ENCODE assay signal across 8 cellular contexts in the genomic region with DNA sequence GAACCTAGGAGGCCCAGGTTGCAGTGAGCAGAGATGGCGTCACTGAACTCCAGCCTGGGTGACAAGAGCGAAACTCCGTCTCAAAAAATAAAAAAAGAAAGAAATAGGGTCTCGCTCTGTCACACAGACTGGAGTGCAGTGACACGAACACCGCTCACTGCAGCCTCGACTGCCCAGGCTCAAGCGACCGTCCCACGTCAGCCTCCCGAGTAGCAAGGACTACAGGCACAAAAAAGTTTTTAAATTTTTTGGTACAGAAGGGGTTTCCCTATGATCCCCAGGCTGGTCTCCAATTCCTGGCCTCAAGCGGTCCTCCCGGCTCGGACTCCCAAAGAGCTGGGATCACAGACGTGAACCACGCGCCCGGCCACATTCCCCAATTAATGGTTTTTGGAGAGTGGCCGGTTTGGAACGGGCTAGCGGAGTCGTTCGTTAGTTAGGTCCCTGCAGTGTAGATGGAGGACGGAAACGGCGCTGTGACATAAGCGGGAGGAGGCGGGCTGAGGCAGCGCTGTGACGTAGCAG. TPM values are rescaled to one million over a fixed set of nuclear protein-coding genes. Genes with fewer than 3 reads are reported as not detected.
DNase-seq lines count a peak whose midpoint lies in the region; ATAC-seq, FAIRE-seq and TF ChIP-seq lines count a peak whose summit lies in the region.

No MANE protein-coding gene starts in this region.

- H3K36me3 ChIP-seq in Caco-2 (ENCODE audit: control insufficient read depth, insufficient read depth, low read length) (0 out of 2 replicates have a peak, but pooled peaks cover 1% of the 10 kb centered on the region), endothelial cell of umbilical vein (ENCODE audit: control insufficient read depth in 2 of 2, extremely low read depth in 1 of 2, insufficient read depth in 2 of 2, low read length in 2 of 2) (no peaks in the 10 kb centered on the region), ovary (no peaks in the 10 kb centered on the region)

- no peak for ATAC-seq in GM19463 (IDR thresholded peaks at IDR 0.05; ENCODE audit: unreplicated experiment)

- peaks cover 40% of the 10 kb centered on the region for H3K79me2 ChIP-seq in endothelial cell of umbilical vein (ENCODE audit: control insufficient read depth, insufficient read depth, low read length)

- no peaks in the 10 kb centered on the region for H4K20me1 ChIP-seq in endothelial cell of umbilical vein (replicated peaks; ENCODE audit: control insufficient read depth, extremely low read depth, insufficient read depth, low read length)

- H3K27me3 ChIP-seq in Caco-2 (replicated peaks; ENCODE audit: control insufficient read depth, insufficient read depth, low read length) (no peaks in the 10 kb centered on the region), endothelial cell of umbilical vein (ENCODE audit: control insufficient read depth in 2 of 2, insufficient read depth in 2 of 2, low read length in 2 of 2) (peaks cover 18 to 26% of the 10 kb centered on the region in 2 experiments), ovary (no peaks in the 10 kb centered on the region)

- H3K4me2 ChIP-seq in endothelial cell of umbilical vein (ENCODE audit: insufficient read depth, low read length), result peak overlapping the region; percentile 21

- H3K27ac ChIP-seq in endothelial cell of umbilical vein (ENCODE audit: insufficient read depth, low read depth, low read length) (peak overlapping the region; percentile 35), ovary (peak overlapping the region; percentile 49 to 88)

- no peaks in the 10 kb centered on the region for H3K4me1 Mint-ChIP-seq in Caco-2 (ENCODE audit: low read depth, unreplicated experiment)

- intact Hi-C loops in Caco-2 (cut with micrococcal nuclease; ENCODE audit: unreplicated experiment), result loop anchor here (1.0 to 10.0 kb wide), 2 partner anchors 8 to 125 kb away; no protein-coding TSS in a partner anchor
- intact Hi-C loops in endothelial cell of umbilical vein (cut with micrococcal nuclease), result loop anchor here (10.0 kb wide), 1 partner anchor 135 kb away; no protein-coding TSS in a partner anchor
- intact Hi-C loops in ovary (cut with DNase I), result loop anchor here in 1 of 4 donors (10.0 kb wide), 1 partner anchor 345 kb away; a partner anchor contains a TSS

- peaks cover 5% of the 10 kb centered on the region for H3K4me1 ChIP-seq in Caco-2
- peaks cover 18% of the 10 kb centered on the region for H3K4me1 ChIP-seq in endothelial cell of umbilical vein (ENCODE audit: control insufficient read depth, extremely low read depth, insufficient read depth, low read length)
- peaks cover 16% of the 10 kb centered on the region for H3K4me1 ChIP-seq in ovary (ENCODE audit: insufficient read depth)

- H3K4me3 Mint-ChIP-seq in Caco-2 (ENCODE audit: unreplicated experiment), result peak overlapping the region; percentile 85

- no peak for TF ChIP-seq EP300 in ovary (IDR thresholded peaks at IDR 0.05)

- peak overlapping the region; percentile 90 for H3K4me3 ChIP-seq in Caco-2 (ENCODE audit: low read depth, low read length)
- peak overlapping the region; percentile 6 to 77 (median 42) for H3K4me3 ChIP-seq in endothelial cell of umbilical vein (replicated peaks in 1 of 3; ENCODE audit: insufficient read depth in 1 of 3, low read depth in 1 of 3, low read length in 3 of 3)
- H3K4me3 ChIP-seq in ovary, result peak overlapping the region; percentile 83

- no peak for TF ChIP-seq CTCF in Caco-2 (IDR thresholded peaks at IDR 0.05; ENCODE audit: insufficient read depth in 1 of 2, low read depth in 1 of 2, low read length in 1 of 2, severe bottlenecking in 1 of 2, unreplicated experiment in 1 of 2)
- no peak for TF ChIP-seq CTCF in endothelial cell of umbilical vein (IDR thresholded peaks at IDR 0.05; ENCODE audit: extremely low read depth in 1 of 2, insufficient read depth in 1 of 2, low read depth in 1 of 2, low read length in 2 of 2)
- no peak for TF ChIP-seq CTCF in ovary (IDR thresholded peaks at IDR 0.05)

- no peak for TF ChIP-seq POLR2A in endothelial cell of umbilical vein (IDR thresholded peaks at IDR 0.05; ENCODE audit: low read depth, low read length)
- peak; percentile 26 for TF ChIP-seq POLR2A in ovary (IDR thresholded peaks at IDR 0.05)

- CTCF ChIA-PET in Caco-2 (lab: Charles Lee) (interaction anchor here (1.5 to 2.3 kb wide), 2 partner anchors 9 to 26 kb away, joined by 4 to 10 read pairs; a partner anchor contains a TSS), endothelial cell of umbilical vein (lab: Charles Lee) (no interaction called here)

- H2AFZ ChIP-seq in endothelial cell of umbilical vein (ENCODE audit: low read depth, low read length), result peak overlapping the region; percentile 71

- peak overlapping the region; percentile 91 for H3K27ac Mint-ChIP-seq in Caco-2 (ENCODE audit: unreplicated experiment)

- H3K9ac ChIP-seq in endothelial cell of umbilical vein (replicated peaks; ENCODE audit: extremely low read depth, insufficient read depth, low read length), result peak overlapping the region; percentile 30

- no peaks in the 10 kb centered on the region for H3K9me3 Mint-ChIP-seq in Caco-2 (ENCODE audit: unreplicated experiment)

- H3K9me3 ChIP-seq in Caco-2 (no peaks in the 10 kb centered on the region), endothelial cell of umbilical vein (replicated peaks; ENCODE audit: control insufficient read depth, insufficient read depth, low read length) (no peaks in the 10 kb centered on the region), ovary (no peaks in the 10 kb centered on the region)

- H3K27me3 Mint-ChIP-seq in Caco-2 (ENCODE audit: insufficient read depth, unreplicated experiment), result no peaks in the 10 kb centered on the region

- dilution Hi-C loops in endothelial cell of umbilical vein (cut with MboI; ENCODE audit: extremely low pct_ligation_motif_present, low sequenced_read_pairs), result no loop called here

- DNase-seq in Caco-2 (no peak), endothelial cell of umbilical vein (ENCODE audit: low read depth, low spot score) (no peak), ovary (no peak), NCI-H187 (lab: John Stamatoyannopoulos, UW) (no peak), NCI-H2029 treated with DMSO at 0.1 percent for 48 hours (lab: John Stamatoyannopoulos, UW) (no peak)
- no peak for DNase-seq in stimulated activated CD8-positive, alpha-beta memory T cell treated with anti-CD3 and anti-CD28 coated beads, Interleukin-4, amount 100 ng/mL, for 48 hours

- H3K36me3 Mint-ChIP-seq in Caco-2 (ENCODE audit: insufficient read depth, unreplicated experiment), result peaks cover 21% of the 10 kb centered on the region

- no peaks in the 10 kb centered on the region for H3K9me1 ChIP-seq in endothelial cell of umbilical vein (replicated peaks; ENCODE audit: control insufficient read depth, extremely low read depth, insufficient read depth, low read length)

- WGBS in ovary, 3 donors, result 20 to 22% (median 20%) methylated on average over 30 of the region's 30 CpGs

- BruUV-seq in Caco-2 (replicated peaks; lab: Mats Ljungman, UMichigan), result no TSS peak
- TSS peak; percentile 78 for BruUV-seq in endothelial cell of umbilical vein (replicated peaks; lab: Mats Ljungman, UMichigan)

- FAIRE-seq in endothelial cell of umbilical vein (lab: Jason Lieb, UNC), result no peak

- POLR2A ChIA-PET in Caco-2 (lab: Charles Lee) (no interaction called here), endothelial cell of umbilical vein (lab: Charles Lee) (no interaction called here)

RNA-seq across cellular contexts. Expression of a gene that starts 0.6 kb away (rescaled TPM):
- total RNA-seq in Caco-2 (2022), result 73.6 and 74.4 TPM in 2 replicates
- 468 TPM for polyA plus RNA-seq in PFSK-1 (2012; ENCODE audit: insufficient read length, low read depth)
- total RNA-seq in endothelial cell of umbilical vein, result 237 and 239 TPM in 2 replicates
- polyA plus RNA-seq in endothelial cell of umbilical vein, result 742 and 822 TPM in 2 replicates
- 294 and 443 TPM in 2 replicates for polyA plus RNA-seq in endothelial cell of umbilical vein (2011; cell fraction: cytosol; rRNA removed)
- 325 and 344 TPM in 2 replicates for polyA plus RNA-seq in endothelial cell of umbilical vein (2011; cell fraction: nucleus; rRNA removed)
- 161 and 241 TPM in 2 replicates for polyA plus RNA-seq in endothelial cell of umbilical vein (2012)
- polyA minus RNA-seq in endothelial cell of umbilical vein, result 140 and 214 TPM in 2 replicates
- polyA minus RNA-seq in endothelial cell of umbilical vein (2011; cell fraction: cytosol; rRNA and poly(A)+ RNA removed), result 74.7 TPM
- 61.4 and 97.7 TPM in 2 replicates for polyA minus RNA-seq in endothelial cell of umbilical vein (2011; cell fraction: nucleus; rRNA and poly(A)+ RNA removed)
- total RNA-seq in ovary, result 100 to 1,000 TPM; 129 to 256 (median 171) TPM
- polyA plus RNA-seq in ovary, result 100 to 1,000 TPM in 1 of 2 donors, 10 to 100 TPM in 1; 17.7 to 228 TPM

RNA-seq across cellular contexts. Expression of a gene that starts 10.3 kb away (rescaled TPM):
- 1.1 and 1.5 TPM in 2 replicates for total RNA-seq in Caco-2 (2022)
- polyA plus RNA-seq in PFSK-1 (2012; ENCODE audit: insufficient read length, low read depth), result 3.2 TPM
- total RNA-seq in endothelial cell of umbilical vein, result 0.90 and 1.2 TPM in 2 replicates
- polyA plus RNA-seq in endothelial cell of umbilical vein, result 0.58 and 0.75 TPM in 2 replicates
- 0.30 and 0.47 TPM in 2 replicates for polyA plus RNA-seq in endothelial cell of umbilical vein (2011; cell fraction: cytosol; rRNA removed)
- polyA plus RNA-seq in endothelial cell of umbilical vein (2011; cell fraction: nucleus; rRNA removed), result 0.66 and 0.72 TPM in 2 replicates
- 0.57 and 0.59 TPM in 2 replicates for polyA plus RNA-seq in endothelial cell of umbilical vein (2012)
- polyA minus RNA-seq in endothelial cell of umbilical vein, result 0.56 and 1.00 TPM in 2 replicates
- 0.41 TPM for polyA minus RNA-seq in endothelial cell of umbilical vein (2011; cell fraction: cytosol; rRNA and poly(A)+ RNA removed)
- polyA minus RNA-seq in endothelial cell of umbilical vein (2011; cell fraction: nucleus; rRNA and poly(A)+ RNA removed), result 0.34 and 0.53 TPM in 2 replicates
- 10 to 100 TPM in 2 of 7 donors, 1 to 10 TPM in 5; 2.2 to 12.6 (median 8.0) TPM for total RNA-seq in ovary
- polyA plus RNA-seq in ovary, result 1 to 10 TPM in 1 of 2 donors, under 1 TPM in 1; 0.18 to 2.3 TPM

RNA-seq across cellular contexts. Expression of a gene that starts 26.1 kb away (rescaled TPM):
- total RNA-seq in Caco-2 (2022) (14.3 and 15.4 TPM in 2 replicates), endothelial cell of umbilical vein (7.7 and 9.9 TPM in 2 replicates), ovary (10 to 100 TPM in 4 of 7 donors, 1 to 10 TPM in 3; 3.7 to 14.5 (median 11.1) TPM)
- polyA plus RNA-seq in PFSK-1 (2012; ENCODE audit: insufficient read length, low read depth), result 6.3 TPM
- polyA plus RNA-seq in endothelial cell of umbilical vein (3.4 and 5.6 TPM in 2 replicates), ovary (1 to 10 TPM; 2.8 to 5.8 TPM)
- 3.0 and 3.8 TPM in 2 replicates for polyA plus RNA-seq in endothelial cell of umbilical vein (2011; cell fraction: cytosol; rRNA removed)
- 8.0 and 8.3 TPM in 2 replicates for polyA plus RNA-seq in endothelial cell of umbilical vein (2011; cell fraction: nucleus; rRNA removed)
- 2.3 and 4.0 TPM in 2 replicates for polyA plus RNA-seq in endothelial cell of umbilical vein (2012)
- 5.2 and 5.6 TPM in 2 replicates for polyA minus RNA-seq in endothelial cell of umbilical vein
- polyA minus RNA-seq in endothelial cell of umbilical vein (2011; cell fraction: cytosol; rRNA and poly(A)+ RNA removed), result 3.1 TPM
- 6.1 and 8.2 TPM in 2 replicates for polyA minus RNA-seq in endothelial cell of umbilical vein (2011; cell fraction: nucleus; rRNA and poly(A)+ RNA removed)

RNA-seq across cellular contexts. Expression of a gene that starts 30.4 kb away (rescaled TPM):
- total RNA-seq in Caco-2 (2022) (63.7 and 69.9 TPM in 2 replicates), endothelial cell of umbilical vein (57.0 and 58.7 TPM in 2 replicates), ovary (10 to 100 TPM; 36.4 to 98.5 (median 43.3) TPM)
- polyA plus RNA-seq in PFSK-1 (2012; ENCODE audit: insufficient read length, low read depth), result 188 TPM
- polyA plus RNA-seq in endothelial cell of umbilical vein (155 and 287 TPM in 2 replicates), ovary (10 to 100 TPM; 14.6 to 87.5 TPM)
- 84.5 and 110 TPM in 2 replicates for polyA plus RNA-seq in endothelial cell of umbilical vein (2011; cell fraction: cytosol; rRNA removed)
- 103 and 115 TPM in 2 replicates for polyA plus RNA-seq in endothelial cell of umbilical vein (2011; cell fraction: nucleus; rRNA removed)
- 43.4 and 51.1 TPM in 2 replicates for polyA plus RNA-seq in endothelial cell of umbilical vein (2012)
- polyA minus RNA-seq in endothelial cell of umbilical vein, result 35.6 and 46.6 TPM in 2 replicates
- 56.2 TPM for polyA minus RNA-seq in endothelial cell of umbilical vein (2011; cell fraction: cytosol; rRNA and poly(A)+ RNA removed)
- polyA minus RNA-seq in endothelial cell of umbilical vein (2011; cell fraction: nucleus; rRNA and poly(A)+ RNA removed), result 13.6 and 18.8 TPM in 2 replicates

RNA-seq across cellular contexts. Expression of a gene that starts 36.3 kb away (rescaled TPM):
- total RNA-seq in Caco-2 (2022) (34.2 and 34.5 TPM in 2 replicates), endothelial cell of umbilical vein (21.7 and 23.9 TPM in 2 replicates), ovary (10 to 100 TPM; 16.0 to 24.7 (median 21.0) TPM)
- 36.5 TPM for polyA plus RNA-seq in PFSK-1 (2012; ENCODE audit: insufficient read length, low read depth)
- polyA plus RNA-seq in endothelial cell of umbilical vein (19.9 and 21.1 TPM in 2 replicates), ovary (10 to 100 TPM in 1 of 2 donors, 1 to 10 TPM in 1; 2.8 to 29.3 TPM)
- polyA plus RNA-seq in endothelial cell of umbilical vein (2011; cell fraction: cytosol; rRNA removed), result 14.6 and 17.1 TPM in 2 replicates
- 22.9 and 27.5 TPM in 2 replicates for polyA plus RNA-seq in endothelial cell of umbilical vein (2011; cell fraction: nucleus; rRNA removed)
- polyA plus RNA-seq in endothelial cell of umbilical vein (2012), result 12.8 and 15.1 TPM in 2 replicates
- 2.4 and 2.6 TPM in 2 replicates for polyA minus RNA-seq in endothelial cell of umbilical vein
- 4.3 TPM for polyA minus RNA-seq in endothelial cell of umbilical vein (2011; cell fraction: cytosol; rRNA and poly(A)+ RNA removed)
- polyA minus RNA-seq in endothelial cell of umbilical vein (2011; cell fraction: nucleus; rRNA and poly(A)+ RNA removed), result 1.6 and 2.8 TPM in 2 replicates
